ENCODE assay signal across 8 cellular contexts in the genomic region with DNA sequence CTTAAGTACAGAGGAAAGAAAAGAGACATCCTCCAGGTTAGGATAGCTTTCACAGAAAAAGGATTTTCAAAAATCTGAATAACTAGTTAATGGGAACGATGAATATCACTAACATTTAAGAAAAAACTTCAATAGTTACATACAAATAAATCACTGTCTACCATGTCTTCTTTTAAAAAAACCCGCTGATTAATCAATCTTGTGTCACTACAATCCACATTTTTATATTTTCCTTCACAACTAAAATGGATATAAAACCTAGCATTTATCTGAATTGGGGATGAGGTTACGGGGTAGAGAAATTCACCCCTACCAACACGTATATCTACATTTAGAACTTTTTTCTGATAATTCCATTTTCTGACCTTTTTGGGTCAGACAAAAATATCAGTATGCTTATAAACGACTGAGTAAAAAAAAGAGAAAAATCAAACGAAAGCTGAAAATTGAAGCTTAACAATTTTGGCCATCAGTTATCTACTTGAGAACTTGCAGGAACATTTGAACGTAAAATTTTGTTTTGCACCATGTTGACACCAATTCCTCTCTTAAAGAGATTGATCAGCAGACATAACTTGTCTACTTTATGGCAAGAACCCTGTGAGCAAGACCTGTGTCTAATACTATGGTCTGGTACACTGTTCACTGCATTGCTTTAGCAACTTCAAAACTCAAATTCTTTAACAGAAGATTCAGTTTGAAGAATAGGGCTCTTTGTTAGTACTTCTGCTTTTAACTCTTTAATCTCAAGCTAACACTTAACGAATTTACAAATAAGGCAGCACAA. TPM values are rescaled to one million over a fixed set of nuclear protein-coding genes. Genes with fewer than 3 reads are reported as not detected.
DNase-seq lines count a peak whose midpoint lies in the region; ATAC-seq and TF ChIP-seq lines count a peak whose summit lies in the region.

No MANE protein-coding gene starts in this region.

- peaks cover 38% of the 10 kb centered on the region for H3K36me3 Mint-ChIP-seq in activated naive CD8-positive, alpha-beta T cell treated with anti-CD3 and anti-CD28 coated beads for 36 hours

- peak overlapping the region; percentile 86 for H3K4me3 Mint-ChIP-seq in activated naive CD8-positive, alpha-beta T cell treated with anti-CD3 and anti-CD28 coated beads for 36 hours

- intact Hi-C loops in heart right ventricle (cut with DNase I) (loop anchor here in 6 of 10 donors (5.0 to 10.0 kb wide), 5 partner anchors 51 to 214 kb away; no protein-coding TSS in a partner anchor), Right ventricle myocardium inferior (cut with DNase I) (loop anchor here (10.0 kb wide), 1 partner anchor 54 kb away; no protein-coding TSS in a partner anchor)

- H3K4me1 ChIP-seq in heart right ventricle (peaks cover 0 to 84% (median 65%) of the 10 kb centered on the region in 9 donors), liver (ENCODE audit: control insufficient read depth in 4 of 4, insufficient read depth in 4 of 4, low read length in 3 of 4) (peaks cover 10 to 72% (median 42%) of the 10 kb centered on the region in 4 donors), urinary bladder (ENCODE audit: insufficient read depth) (no peaks in the 10 kb centered on the region)

- ATAC-seq in heart right ventricle (no peak), Right ventricle myocardium inferior (no peak), GM18498 (IDR thresholded peaks at IDR 0.05; ENCODE audit: unreplicated experiment) (no peak)

- no peaks in the 10 kb centered on the region for H3K27me3 Mint-ChIP-seq in activated naive CD8-positive, alpha-beta T cell treated with anti-CD3 and anti-CD28 coated beads for 36 hours

- TF ChIP-seq RAD21 in liver (IDR thresholded peaks at IDR 0.05) = no peak

- DNase-seq in heart right ventricle (no peak), Right ventricle myocardium inferior (ENCODE audit: missing footprints) (no peak), NCI-H1417 (lab: John Stamatoyannopoulos, UW) (no peak), activated gamma-delta T cell (lab: John Stamatoyannopoulos, UW) (no peak)
- DNase-seq in activated naive CD8-positive, alpha-beta T cell treated with anti-CD3 and anti-CD28 coated beads for 36 hours = no peak

- H3K27ac ChIP-seq in heart right ventricle = peak overlapping the region in 7 of 10 donors; percentile 2 to 100 (median 99)
- H3K27ac ChIP-seq in liver (ENCODE audit: low read depth in 1 of 2, low read length in 2 of 2) = no peak overlapping the region
- H3K27ac ChIP-seq in urinary bladder (ENCODE audit: low read depth) = no peak overlapping the region

- H3K9ac ChIP-seq in liver (ENCODE audit: low read depth in 1 of 2, low read length in 2 of 2) = peak overlapping the region; percentile 0 to 53

- H3K9me3 ChIP-seq in heart right ventricle (no peaks in the 10 kb centered on the region), liver (ENCODE audit: control insufficient read depth in 4 of 4, low read length in 3 of 4) (no peaks in the 10 kb centered on the region)

- H3K27ac Mint-ChIP-seq in activated naive CD8-positive, alpha-beta T cell treated with anti-CD3 and anti-CD28 coated beads for 36 hours = peak overlapping the region; percentile 16

- no peak for TF ChIP-seq CTCF in heart right ventricle (IDR thresholded peaks at IDR 0.05)
- no peak for TF ChIP-seq CTCF in liver (IDR thresholded peaks at IDR 0.05; ENCODE audit: low read depth, low read length, missing input control)

- H3K9me3 Mint-ChIP-seq in activated naive CD8-positive, alpha-beta T cell treated with anti-CD3 and anti-CD28 coated beads for 36 hours = no peaks in the 10 kb centered on the region

- peaks cover 0 to 16% (median 0%) of the 10 kb centered on the region in 9 donors for H3K36me3 ChIP-seq in heart right ventricle
- peaks cover 0 to 3% (median 0%) of the 10 kb centered on the region in 4 donors for H3K36me3 ChIP-seq in liver (ENCODE audit: control insufficient read depth in 4 of 4, insufficient read depth in 3 of 4, low read depth in 1 of 4, low read length in 3 of 4)
- H3K36me3 ChIP-seq in urinary bladder (ENCODE audit: insufficient read depth) = no peaks in the 10 kb centered on the region

- WGBS in heart right ventricle, 2 donors = 17 to 27% methylated on average over 8 of the region's 8 CpGs
- 32% methylated on average over 8 of the region's 8 CpGs for WGBS in liver
- 64% methylated on average over 8 of the region's 8 CpGs for WGBS in urinary bladder

- H3K27me3 ChIP-seq in heart right ventricle (no peaks in the 10 kb centered on the region), liver (ENCODE audit: control insufficient read depth in 4 of 4, insufficient read depth in 4 of 4, low read length in 3 of 4) (no peaks in the 10 kb centered on the region)

- H3K4me3 ChIP-seq in heart right ventricle (peak overlapping the region in 9 of 10 donors; percentile 65 to 97 (median 87)), liver (ENCODE audit: low read depth in 1 of 3, low read length in 3 of 3) (peak overlapping the region; percentile 45 to 63 (median 45)), urinary bladder (ENCODE audit: low read depth, low read length) (peak overlapping the region; percentile 37)

- peaks cover 65% of the 10 kb centered on the region for H3K4me1 Mint-ChIP-seq in activated naive CD8-positive, alpha-beta T cell treated with anti-CD3 and anti-CD28 coated beads for 36 hours

TF ChIP-seq in liver, 16 proteins besides CTCF, POLR2A, EP300 and RAD21:
- no peak for TF ChIP-seq HNF4G (IDR thresholded peaks at IDR 0.05)
- TF ChIP-seq FOXA1 (IDR thresholded peaks at IDR 0.05) = no peak
- no peak for TF ChIP-seq EGR1 (IDR thresholded peaks at IDR 0.05; ENCODE audit: low read depth in 2 of 2)
- TF ChIP-seq, protein P1, sequence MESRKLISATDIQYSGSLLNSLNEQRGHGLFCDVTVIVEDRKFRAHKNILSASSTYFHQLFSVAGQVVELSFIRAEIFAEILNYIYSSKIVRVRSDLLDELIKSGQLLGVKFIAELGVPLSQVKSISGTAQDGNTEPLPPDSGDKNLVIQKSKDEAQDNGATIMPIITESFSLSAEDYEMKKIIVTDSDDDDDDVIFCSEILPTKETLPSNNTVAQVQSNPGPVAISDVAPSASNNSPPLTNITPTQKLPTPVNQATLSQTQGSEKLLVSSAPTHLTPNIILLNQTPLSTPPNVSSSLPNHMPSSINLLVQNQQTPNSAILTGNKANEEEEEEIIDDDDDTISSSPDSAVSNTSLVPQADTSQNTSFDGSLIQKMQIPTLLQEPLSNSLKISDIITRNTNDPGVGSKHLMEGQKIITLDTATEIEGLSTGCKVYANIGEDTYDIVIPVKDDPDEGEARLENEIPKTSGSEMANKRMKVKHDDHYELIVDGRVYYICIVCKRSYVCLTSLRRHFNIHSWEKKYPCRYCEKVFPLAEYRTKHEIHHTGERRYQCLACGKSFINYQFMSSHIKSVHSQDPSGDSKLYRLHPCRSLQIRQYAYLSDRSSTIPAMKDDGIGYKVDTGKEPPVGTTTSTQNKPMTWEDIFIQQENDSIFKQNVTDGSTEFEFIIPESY (IDR thresholded peaks at IDR 0.05) = no peak
- TF ChIP-seq YY1 (IDR thresholded peaks at IDR 0.05) = no peak
- no peak for TF ChIP-seq GABPA (IDR thresholded peaks at IDR 0.05 in 1 of 2, conservative IDR thresholded peaks at IDR 0.05 in 1 of 2)
- no peak for TF ChIP-seq SP1 (IDR thresholded peaks at IDR 0.05)
- TF ChIP-seq MAX (IDR thresholded peaks at IDR 0.05) = no peak
- TF ChIP-seq TAF1 (conservative IDR thresholded peaks at IDR 0.05) = no peak
- no peak for TF ChIP-seq NR2F2 (IDR thresholded peaks at IDR 0.05)

RNA-seq across cellular contexts. Expression of gene NR3C1, which starts 4.8 kb away (rescaled TPM):
- total RNA-seq in heart right ventricle = 10 to 100 TPM; 31.1 to 62.3 (median 47.6) TPM
- polyA plus RNA-seq in heart right ventricle = 10 to 100 TPM; 11.0 to 14.5 TPM
- 56.1 TPM for total RNA-seq in Right ventricle myocardium inferior
- 10 to 100 TPM; 51.2 to 54.0 TPM for total RNA-seq in activated naive CD8-positive, alpha-beta T cell treated with anti-CD3 and anti-CD28 coated beads for 36 hours
- total RNA-seq in liver = 10 to 100 TPM; 27.3 to 36.4 TPM
- 10 to 100 TPM; 24.5 to 30.7 TPM for polyA plus RNA-seq in liver
- total RNA-seq in urinary bladder = 80.2 TPM
- 29.2 TPM for polyA plus RNA-seq in urinary bladder

Comparison
In these comparisons a context has a peak if more than half of its experiments do, and no peak if none do; other contexts are left out.
1. H3K27ac ChIP-seq: peak in heart right ventricle (7 of 10); none in liver (0 of 2) and urinary bladder (single experiment).
2. H3K4me3 ChIP-seq: peak in every context shown above with its lines; median percentile 87 in heart right ventricle; 45 in liver; 37 in urinary bladder.